ENCODE assay signal across 1 cellular context in genomic region chr3:24264748-24265158, GRCh38.
TF ChIP-seq lines count a peak whose summit lies in the region.

No MANE protein-coding gene starts in this region.

TF ChIP-seq in K562, 482 proteins besides CTCF, POLR2A, EP300 and RAD21 (continued from another document and continues in another):
- TF ChIP-seq TCF15 (CRISPR knock-in tag; IDR thresholded peaks at IDR 0.05) (no peak), FOXM1 (IDR thresholded peaks at IDR 0.05; ENCODE audit: low read depth) (0 out of 2 replicates have a peak, but pooled peaks have one; percentile 36), FOXM1 (CRISPR knock-in tag; IDR thresholded peaks at IDR 0.05; ENCODE audit: low read depth) (no peak), ATF3 (IDR thresholded peaks at IDR 0.05) (peak; percentile 52; the same call in 1 of the 2 replicates), ATF3 (CRISPR knock-in tag; conservative IDR thresholded peaks at IDR 0.05) (no peak), GATAD2A (IDR thresholded peaks at IDR 0.05) (peak; percentile 46; the same call in 1 of the 2 replicates), EP400 (IDR thresholded peaks at IDR 0.05) (0 out of 2 replicates have a peak, but pooled peaks have one; percentile 25), ZBTB33 (CRISPR knock-in tag; IDR thresholded peaks at IDR 0.05) (0 out of 2 replicates have a peak, but pooled peaks have one; percentile 21), ATF7 (IDR thresholded peaks at IDR 0.05) (peak; percentile 85), SMC3 (conservative IDR thresholded peaks at IDR 0.05; ENCODE audit: insufficient read depth, low read depth, low read length) (peak; percentile 63), ID3 (CRISPR knock-in tag; IDR thresholded peaks at IDR 0.05) (no peak), ID3 (tag; IDR thresholded peaks at IDR 0.05) (peak; percentile 61; the same call in 1 of the 2 replicates), VEZF1 (CRISPR knock-in tag; IDR thresholded peaks at IDR 0.05) (0 out of 2 replicates have a peak, but pooled peaks have one; percentile 27), SOX6 (IDR thresholded peaks at IDR 0.05) (0 out of 2 replicates have a peak, but pooled peaks have one; percentile 11), TBL1XR1 (IDR thresholded peaks at IDR 0.05; ENCODE audit: low read length in 2 of 2) (peak in 1 of 2 experiments; percentile 13; a peak in 1 of 4 replicates), ETV1 (tag; conservative IDR thresholded peaks at IDR 0.05; ENCODE audit: low read depth) (no peak), NFATC3 (IDR thresholded peaks at IDR 0.05) (0 out of 2 replicates have a peak, but pooled peaks have one; percentile 57), MBD2 (IDR thresholded peaks at IDR 0.05; ENCODE audit: borderline replicate concordance, low read depth) (no peak), PHF20 (IDR thresholded peaks at IDR 0.05; ENCODE audit: partially characterized antibody) (peak; percentile 29), BRD4 (IDR thresholded peaks at IDR 0.05) (no peak), KLF1 (tag; IDR thresholded peaks at IDR 0.05) (no peak), NKRF (IDR thresholded peaks at IDR 0.05; ENCODE audit: borderline replicate concordance) (peak; percentile 47; the same call in 1 of the 2 replicates), SMARCA5 (IDR thresholded peaks at IDR 0.05) (0 out of 2 replicates have a peak, but pooled peaks have one; percentile 28), TRIM24 (IDR thresholded peaks at IDR 0.05) (peak; percentile 36 to 42; a peak in 1 of 4 replicates), CREB3L1 (IDR thresholded peaks at IDR 0.05; ENCODE audit: borderline replicate concordance, low read depth) (0 out of 2 replicates have a peak, but pooled peaks have one; percentile 25), TRIM25 (IDR thresholded peaks at IDR 0.05; ENCODE audit: borderline replicate concordance) (0 out of 2 replicates have a peak, but pooled peaks have one; percentile 17), EGR1 (conservative IDR thresholded peaks at IDR 0.05) (peak; percentile 85), CHAMP1 (IDR thresholded peaks at IDR 0.05) (peak; percentile 97), RBM22 (IDR thresholded peaks at IDR 0.05; ENCODE audit: low read depth, low read length, poor library complexity, severe bottlenecking) (no peak), DPF2 (IDR thresholded peaks at IDR 0.05) (no peak), ZNF696 (CRISPR knock-in tag; conservative IDR thresholded peaks at IDR 0.05) (no peak), KDM1A (IDR thresholded peaks at IDR 0.05) (0 out of 4 replicates have a peak, but pooled peaks of 1 of the 2 experiments have one; percentile 14), ARID1B (IDR thresholded peaks at IDR 0.05) (peak; percentile 12; the same call in 1 of the 2 replicates), AFF1 (IDR thresholded peaks at IDR 0.05; ENCODE audit: low read depth in 1 of 2, partially characterized antibody in 2 of 2) (peak; percentile 48 to 76), FOXJ2 (tag; IDR thresholded peaks at IDR 0.05) (0 out of 2 replicates have a peak, but pooled peaks have one; percentile 23), FOSL1 (tag; conservative IDR thresholded peaks at IDR 0.05) (no peak), JUND (IDR thresholded peaks at IDR 0.05; ENCODE audit: borderline replicate concordance, low read depth, low read length) (peak; percentile 69), JUND (tag; IDR thresholded peaks at IDR 0.05; ENCODE audit: borderline replicate concordance, low read depth, low read length) (peak; percentile 62; the same call in 2 of the 3 replicates), ATF6 (CRISPR knock-in tag; IDR thresholded peaks at IDR 0.05) (no peak), HDAC1 (IDR thresholded peaks at IDR 0.05) (peak in 1 of 2 experiments; percentile 33; a peak in 1 of 4 replicates), BRD9 (IDR thresholded peaks at IDR 0.05; ENCODE audit: low read depth, partially characterized antibody) (peak; percentile 66), TAL1 (IDR thresholded peaks at IDR 0.05) (peak; percentile 10; the same call in 1 of the 2 replicates), SNRNP70 (optimal IDR thresholded peaks at IDR 0.05; ENCODE audit: low read depth, low read length) (no peak)
